In genomic region chr11:67465190-67465522, GRCh38 we compare ENCODE assay signal across 8 cellular contexts.
DNase-seq lines count a peak whose midpoint lies in the region; ATAC-seq lines count a peak whose summit lies in the region.

No MANE protein-coding gene starts in this region.

- DNase-seq in T-helper 1 cell (no peak), islet precursor cell (peak; percentile 68), substantia nigra (lab: John Stamatoyannopoulos, UW) (no peak), C1 segment of cervical spinal cord (lab: John Stamatoyannopoulos, UW) (no peak)

- peaks cover 3% of the 10 kb centered on the region for H3K27me3 Mint-ChIP-seq in T-helper 1 cell treated with Interleukin-12 subunit alpha and Interleukin-12 subunit beta and Interleukin-4 antibody, amounts not matched to agents 30 μg/mL and 1 μg/mL, for 36 hours (ENCODE audit: low read depth)
- no peaks in the 10 kb centered on the region for H3K27me3 Mint-ChIP-seq in activated naive CD8-positive, alpha-beta T cell

- no peaks in the 10 kb centered on the region for H3K36me3 Mint-ChIP-seq in T-helper 1 cell treated with Interleukin-12 subunit alpha and Interleukin-12 subunit beta and Interleukin-4 antibody, amounts not matched to agents 30 μg/mL and 1 μg/mL, for 36 hours (ENCODE audit: low read depth)
- H3K36me3 Mint-ChIP-seq in activated naive CD8-positive, alpha-beta T cell, result no peaks in the 10 kb centered on the region

- H3K4me3 Mint-ChIP-seq in T-helper 1 cell treated with Interleukin-12 subunit alpha and Interleukin-12 subunit beta and Interleukin-4 antibody, amounts not matched to agents 30 μg/mL and 1 μg/mL, for 36 hours, result peak overlapping the region; percentile 84
- H3K4me3 Mint-ChIP-seq in activated naive CD8-positive, alpha-beta T cell, result peak overlapping the region; percentile 87

- H3K27ac ChIP-seq in substantia nigra (ENCODE audit: low read depth, low read length, poor library complexity, severe bottlenecking), result peak overlapping the region; percentile 95

- H3K27ac Mint-ChIP-seq in T-helper 1 cell treated with Interleukin-12 subunit alpha and Interleukin-12 subunit beta and Interleukin-4 antibody, amounts not matched to agents 30 μg/mL and 1 μg/mL, for 36 hours, result peak overlapping the region; percentile 88
- H3K27ac Mint-ChIP-seq in activated naive CD8-positive, alpha-beta T cell, result peak overlapping the region; percentile 91

- H3K4me1 Mint-ChIP-seq in T-helper 1 cell treated with Interleukin-12 subunit alpha and Interleukin-12 subunit beta and Interleukin-4 antibody, amounts not matched to agents 30 μg/mL and 1 μg/mL, for 36 hours (ENCODE audit: low read depth), result peaks cover 29% of the 10 kb centered on the region
- H3K4me1 Mint-ChIP-seq in activated naive CD8-positive, alpha-beta T cell (ENCODE audit: low read depth), result peaks cover 30% of the 10 kb centered on the region

- no peaks in the 10 kb centered on the region for H3K9me3 Mint-ChIP-seq in T-helper 1 cell treated with Interleukin-12 subunit alpha and Interleukin-12 subunit beta and Interleukin-4 antibody, amounts not matched to agents 30 μg/mL and 1 μg/mL, for 36 hours
- H3K9me3 Mint-ChIP-seq in activated naive CD8-positive, alpha-beta T cell (ENCODE audit: low read depth), result no peaks in the 10 kb centered on the region

- no peak for ATAC-seq in GM21825 (IDR thresholded peaks at IDR 0.05; ENCODE audit: unreplicated experiment)
- no peak for ATAC-seq in HG02938 (IDR thresholded peaks at IDR 0.05; ENCODE audit: unreplicated experiment)
